ENCODE assay signal across 8 cellular contexts in the genomic region with DNA sequence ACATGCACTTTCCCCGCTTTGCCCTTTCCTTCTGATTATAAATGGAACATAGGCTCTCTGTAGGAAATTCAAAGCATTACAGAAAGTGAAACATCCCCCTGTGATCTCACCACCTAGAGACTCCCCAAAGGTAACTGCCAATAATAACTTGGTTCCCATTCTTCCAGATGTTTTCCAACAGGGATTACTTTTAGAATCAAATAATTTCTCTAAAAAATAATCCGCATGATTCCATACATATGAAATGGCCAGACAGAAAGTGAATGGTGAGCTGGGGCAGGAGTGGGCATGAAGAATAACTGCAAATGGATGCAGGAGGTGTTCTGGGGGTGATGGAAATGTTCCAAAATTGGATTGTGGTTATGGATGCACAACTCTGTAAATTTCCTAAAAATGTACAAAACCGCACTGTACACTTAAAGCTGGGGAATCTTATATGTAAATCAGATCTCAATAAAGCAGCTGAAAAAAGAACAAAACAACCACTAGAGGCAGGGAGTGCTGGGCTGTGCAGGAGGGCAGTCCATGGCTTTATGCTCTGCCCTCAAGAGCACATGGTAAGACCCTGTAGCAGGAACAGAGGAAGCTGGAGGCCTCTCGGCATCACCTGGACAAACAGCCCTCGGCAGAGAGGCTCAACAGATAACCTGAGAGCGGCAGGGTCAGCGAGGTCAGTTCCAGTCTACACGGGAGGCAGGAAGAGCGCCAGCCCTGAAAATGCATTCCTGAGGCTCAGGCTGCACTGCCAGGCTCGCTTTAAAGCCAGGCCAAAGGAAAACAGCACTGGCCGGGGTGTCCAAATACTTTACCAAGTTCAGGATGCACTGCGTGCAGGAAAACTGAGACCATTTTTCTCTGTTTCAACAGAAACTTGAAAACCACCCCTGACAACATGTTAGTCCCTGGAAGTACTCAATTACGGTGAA. TPM values are rescaled to one million over a fixed set of nuclear protein-coding genes. Genes with fewer than 3 reads are reported as not detected.
DNase-seq lines count a peak whose midpoint lies in the region; ATAC-seq and TF ChIP-seq lines count a peak whose summit lies in the region.

No MANE protein-coding gene starts in this region.

- H3K36me3 ChIP-seq in PC-3 (ENCODE audit: low read depth, low read length) = no peaks in the 10 kb centered on the region

- H4K20me1 ChIP-seq in PC-3 (ENCODE audit: low read length) = peaks cover 33% of the 10 kb centered on the region

- H3K4me3 ChIP-seq in GM12864 (ENCODE audit: low read depth, low read length) (no peak overlapping the region), PC-3 (ENCODE audit: low read length) (no peak overlapping the region)

- peaks cover 96% of the 10 kb centered on the region for H3K79me2 ChIP-seq in PC-3 (ENCODE audit: low read length)

- H3K27ac ChIP-seq in PC-3 (ENCODE audit: low read length) = no peak overlapping the region

- no TSS peak for BruUV-seq in PC-3 (replicated peaks; lab: Mats Ljungman, UMichigan)

- peaks cover 3% of the 10 kb centered on the region for H3K27me3 Mint-ChIP-seq in endothelial cell (ENCODE audit: unreplicated experiment)
- H3K27me3 Mint-ChIP-seq in osteocyte (ENCODE audit: unreplicated experiment) = no peaks in the 10 kb centered on the region

- no peaks in the 10 kb centered on the region for H3K9me2 ChIP-seq in PC-3 (replicated peaks; ENCODE audit: low read length)

- no peaks in the 10 kb centered on the region for H3K27me3 ChIP-seq in PC-3 (ENCODE audit: low read length)

- H3K36me3 Mint-ChIP-seq in endothelial cell (ENCODE audit: low read depth, unreplicated experiment) = peaks cover 7% of the 10 kb centered on the region
- peaks cover 9% of the 10 kb centered on the region for H3K36me3 Mint-ChIP-seq in osteocyte (ENCODE audit: unreplicated experiment)

- no peak overlapping the region for H3K9ac ChIP-seq in PC-3 (ENCODE audit: low read length)

- H3K4me3 Mint-ChIP-seq in endothelial cell (ENCODE audit: unreplicated experiment) = peak overlapping the region; percentile 14
- H3K4me3 Mint-ChIP-seq in osteocyte (ENCODE audit: unreplicated experiment) = peak overlapping the region; percentile 43

- ATAC-seq in PC-3 (peak; percentile 25; the same call in 1 of the 2 replicates), GM18868 (IDR thresholded peaks at IDR 0.05; ENCODE audit: unreplicated experiment) (no peak)

- peak overlapping the region; percentile 65 for H3K27ac Mint-ChIP-seq in endothelial cell (ENCODE audit: unreplicated experiment)
- H3K27ac Mint-ChIP-seq in osteocyte (ENCODE audit: unreplicated experiment) = peak overlapping the region; percentile 92

- CTCF ChIA-PET in PC-3 (lab: Charles Lee) = no interaction called here
- CTCF ChIA-PET in GM10248 (lab: Yijun Ruan, JAX) = no interaction called here

- intact Hi-C loops in PC-3 (cut with micrococcal nuclease) = no loop called here

- no peak overlapping the region for H2AFZ ChIP-seq in PC-3 (ENCODE audit: low read length)

- H3K9me3 Mint-ChIP-seq in endothelial cell (ENCODE audit: unreplicated experiment) (no peaks in the 10 kb centered on the region), osteocyte (ENCODE audit: unreplicated experiment) (no peaks in the 10 kb centered on the region)

- H3F3A ChIP-seq in PC-3 (ENCODE audit: low read length, unreplicated experiment) = no peaks in the 10 kb centered on the region

- POLR2A ChIA-PET in PC-3 (lab: Charles Lee; ENCODE audit: unreplicated experiment) (no interaction called here), GM10248 (lab: Yijun Ruan, JAX) (no interaction called here)

- H3K4me1 Mint-ChIP-seq in endothelial cell (ENCODE audit: unreplicated experiment) = peaks cover 47% of the 10 kb centered on the region
- H3K4me1 Mint-ChIP-seq in osteocyte (ENCODE audit: unreplicated experiment) = peaks cover 96% of the 10 kb centered on the region

- peaks cover 42% of the 10 kb centered on the region for H3K4me1 ChIP-seq in PC-3 (ENCODE audit: insufficient read depth, low read length)

- no peaks in the 10 kb centered on the region for H3K9me3 ChIP-seq in PC-3 (ENCODE audit: low read length)

- DNase-seq in GM12864 (ENCODE audit: low read depth) (no peak), PC-3 (no peak), endothelial cell (ENCODE audit: low spot score) (peak; percentile 29), osteocyte (ENCODE audit: extremely low spot score, unreplicated experiment) (no peak), amygdala (lab: John Stamatoyannopoulos, UW) (no peak), NCI-H446 (lab: John Stamatoyannopoulos, UW) (no peak), GM10248 (ENCODE audit: extremely low spot score) (no peak)

- peak; percentile 48 for TF ChIP-seq CTCF in GM12864 (IDR thresholded peaks at IDR 0.05; ENCODE audit: low read depth, low read length, missing control alignments)
- TF ChIP-seq CTCF in PC-3 (conservative IDR thresholded peaks at IDR 0.05; ENCODE audit: low read depth, low read length) = peak; percentile 36; the same call in 1 of the 2 replicates
- no peak for TF ChIP-seq CTCF in endothelial cell (IDR thresholded peaks at IDR 0.05; ENCODE audit: unreplicated experiment)
- peak; percentile 56 for TF ChIP-seq CTCF in osteocyte (IDR thresholded peaks at IDR 0.05)
- no peak for TF ChIP-seq CTCF in GM10248 (IDR thresholded peaks at IDR 0.05; ENCODE audit: control extremely low read depth, extremely low read depth, low read depth, missing control alignments)

- no peak overlapping the region for H3K4me2 ChIP-seq in PC-3 (ENCODE audit: low read length)

RNA-seq across cellular contexts. Expression of a gene that starts 39.7 kb away (rescaled TPM):
- total RNA-seq in PC-3 (2014; rRNA removed) = 86.7 and 94.3 TPM in 2 replicates
- total RNA-seq in endothelial cell (ENCODE audit: unreplicated experiment) = 414 TPM
- total RNA-seq in osteocyte = 403 and 412 TPM in 2 replicates

Comparison
In these comparisons a context has a peak if more than half of its experiments do, and no peak if none do; other contexts are left out.
1. CTCF ChIP-seq: peak in GM12864 (single experiment), PC-3 (single experiment) and osteocyte (single experiment); none in endothelial cell (single experiment) and GM10248 (single experiment).